Comparison of ENCODE assay signal across 1 cellular context in genomic region chr17:50908860-50909764, GRCh38.
TF ChIP-seq lines count a peak whose summit lies in the region.

No MANE protein-coding gene starts in this region.

TF ChIP-seq in WTC11, 78 proteins besides CTCF, POLR2A, EP300 and RAD21 (continued from another document):
- TF ChIP-seq, protein P1, sequence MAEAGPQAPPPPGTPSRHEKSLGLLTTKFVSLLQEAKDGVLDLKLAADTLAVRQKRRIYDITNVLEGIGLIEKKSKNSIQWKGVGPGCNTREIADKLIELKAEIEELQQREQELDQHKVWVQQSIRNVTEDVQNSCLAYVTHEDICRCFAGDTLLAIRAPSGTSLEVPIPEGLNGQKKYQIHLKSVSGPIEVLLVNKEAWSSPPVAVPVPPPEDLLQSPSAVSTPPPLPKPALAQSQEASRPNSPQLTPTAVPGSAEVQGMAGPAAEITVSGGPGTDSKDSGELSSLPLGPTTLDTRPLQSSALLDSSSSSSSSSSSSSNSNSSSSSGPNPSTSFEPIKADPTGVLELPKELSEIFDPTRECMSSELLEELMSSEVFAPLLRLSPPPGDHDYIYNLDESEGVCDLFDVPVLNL (CRISPR knock-in tag; IDR thresholded peaks at IDR 0.05; ENCODE audit: borderline replicate concordance, low read depth) = no peak
- no peak for TF ChIP-seq ZNF219 (CRISPR knock-in tag; IDR thresholded peaks at IDR 0.05; ENCODE audit: borderline replicate concordance)
- TF ChIP-seq, protein P2, sequence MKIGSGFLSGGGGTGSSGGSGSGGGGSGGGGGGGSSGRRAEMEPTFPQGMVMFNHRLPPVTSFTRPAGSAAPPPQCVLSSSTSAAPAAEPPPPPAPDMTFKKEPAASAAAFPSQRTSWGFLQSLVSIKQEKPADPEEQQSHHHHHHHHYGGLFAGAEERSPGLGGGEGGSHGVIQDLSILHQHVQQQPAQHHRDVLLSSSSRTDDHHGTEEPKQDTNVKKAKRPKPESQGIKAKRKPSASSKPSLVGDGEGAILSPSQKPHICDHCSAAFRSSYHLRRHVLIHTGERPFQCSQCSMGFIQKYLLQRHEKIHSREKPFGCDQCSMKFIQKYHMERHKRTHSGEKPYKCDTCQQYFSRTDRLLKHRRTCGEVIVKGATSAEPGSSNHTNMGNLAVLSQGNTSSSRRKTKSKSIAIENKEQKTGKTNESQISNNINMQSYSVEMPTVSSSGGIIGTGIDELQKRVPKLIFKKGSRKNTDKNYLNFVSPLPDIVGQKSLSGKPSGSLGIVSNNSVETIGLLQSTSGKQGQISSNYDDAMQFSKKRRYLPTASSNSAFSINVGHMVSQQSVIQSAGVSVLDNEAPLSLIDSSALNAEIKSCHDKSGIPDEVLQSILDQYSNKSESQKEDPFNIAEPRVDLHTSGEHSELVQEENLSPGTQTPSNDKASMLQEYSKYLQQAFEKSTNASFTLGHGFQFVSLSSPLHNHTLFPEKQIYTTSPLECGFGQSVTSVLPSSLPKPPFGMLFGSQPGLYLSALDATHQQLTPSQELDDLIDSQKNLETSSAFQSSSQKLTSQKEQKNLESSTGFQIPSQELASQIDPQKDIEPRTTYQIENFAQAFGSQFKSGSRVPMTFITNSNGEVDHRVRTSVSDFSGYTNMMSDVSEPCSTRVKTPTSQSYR (CRISPR knock-in tag; IDR thresholded peaks at IDR 0.05) = no peak
TF ChIP-seq in WTC11: peak in this region for 3.
